9 cellular contexts compared by ENCODE assay signal in the genomic region with DNA sequence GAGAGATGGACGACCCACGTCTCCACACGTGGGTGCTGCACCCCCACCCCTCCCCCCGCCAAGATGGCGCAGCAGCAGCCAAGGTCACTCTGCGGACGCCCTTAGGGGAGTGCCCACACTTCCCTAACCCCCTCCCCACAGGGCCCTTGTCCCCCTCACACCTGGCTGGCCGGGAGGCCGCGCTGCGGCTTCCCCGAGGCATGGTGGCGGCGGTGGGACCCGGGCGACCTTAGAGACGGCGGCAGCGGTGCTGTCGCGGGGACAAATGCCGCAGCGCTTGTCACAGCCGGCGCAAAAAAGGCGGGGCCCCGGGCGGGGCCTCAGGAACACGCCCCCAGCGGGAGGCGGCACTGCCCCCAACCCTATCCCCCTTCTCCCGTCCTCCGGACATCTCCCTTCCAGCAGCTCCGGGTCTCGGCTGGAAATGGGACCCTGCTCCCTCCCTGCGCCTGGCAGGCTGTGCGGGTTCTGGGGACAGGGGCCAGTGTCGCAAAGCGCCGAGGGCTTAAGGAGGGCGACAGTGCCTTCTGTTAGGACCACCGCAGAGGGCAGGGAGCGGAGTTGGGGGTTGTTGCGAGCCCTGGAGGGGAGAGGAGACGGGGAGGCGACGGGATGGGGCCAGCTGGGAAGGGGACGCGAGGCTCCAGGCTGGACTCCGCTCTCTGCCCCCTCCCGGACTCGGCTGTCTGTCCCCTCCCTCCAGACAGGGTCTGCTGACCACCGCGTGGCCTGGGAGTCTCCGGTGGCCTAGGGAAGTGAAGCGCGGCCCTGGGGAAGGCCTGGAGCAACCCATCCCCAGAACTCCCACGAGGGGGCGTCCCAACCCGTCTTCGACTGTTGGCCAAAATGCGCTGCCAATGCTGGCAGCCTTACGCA. TPM values are rescaled to one million over a fixed set of nuclear protein-coding genes. Genes with fewer than 3 reads are reported as not detected.
DNase-seq lines count a peak whose midpoint lies in the region; TF ChIP-seq lines count a peak whose summit lies in the region.
"Had no signal": no experiment of that assay in that cellular context is flagged by ENCODE, and none has a peak within 500 bp of the region (broad histone marks: within the 10 kb centered on the region; RNA-seq: fewer than 3 reads in every experiment).

A gene (minus strand): TSS at position 300 of the 876 bp plus-strand sequence. CDS start 98 bp downstream, at position 202.

- DNase-seq in AML-193 (lab: John Stamatoyannopoulos, UW) (peak; percentile 64 to 66), cardiac septum (ENCODE audit: low spot score) (peak; percentile 92), pons (ENCODE audit: low spot score) (peak; percentile 84), type B pancreatic cell (ENCODE audit: extremely low spot score, unreplicated experiment) (peak; percentile 89)
- DNase-seq in activated naive CD8-positive, alpha-beta T cell treated with anti-CD3 and anti-CD28 coated beads, Interleukin-2, amount 50 U/mL, for 16 hours (ENCODE audit: low read depth, low spot score): peak; percentile 58

- intact Hi-C loops in cardiac septum (cut with DNase I): loop anchor here (1.0 kb wide), 1 partner anchor 80 kb away; no protein-coding TSS in a partner anchor

- H3K36me3 Mint-ChIP-seq in type B pancreatic cell: no peaks in the 10 kb centered on the region

- peaks cover 3% of the 10 kb centered on the region for H3K4me1 Mint-ChIP-seq in type B pancreatic cell (ENCODE audit: unreplicated experiment)

- H3K4me2 ChIP-seq in Loucy (ENCODE audit: low read depth, low read length, poor library complexity, severe bottlenecking) (peak within 1 kb of the TSS; percentile 82), SU-DHL-6 (ENCODE audit: low read depth, low read length, poor library complexity, severe bottlenecking) (peak within 1 kb of the TSS; percentile 65)

- H3K9me2 ChIP-seq in Loucy (replicated peaks; ENCODE audit: low read depth, low read length): no peaks in the 10 kb centered on the region
- H3K9me2 ChIP-seq in SU-DHL-6 (replicated peaks; ENCODE audit: insufficient read depth, low read length): no peaks in the 10 kb centered on the region

- H3K4me1 ChIP-seq in Loucy (ENCODE audit: insufficient read depth, low read length, poor library complexity, severe bottlenecking): peaks cover 21% of the 10 kb centered on the region

- H3K27me3 ChIP-seq in Loucy (ENCODE audit: insufficient read depth, low read length, poor library complexity, severe bottlenecking) (no peaks in the 10 kb centered on the region), SU-DHL-6 (ENCODE audit: low read length) (no peaks in the 10 kb centered on the region)

- H3K27me3 Mint-ChIP-seq in type B pancreatic cell: no peaks in the 10 kb centered on the region

- peak within 1 kb of the TSS; percentile 61 for H3K27ac Mint-ChIP-seq in type B pancreatic cell

- H3K9me3 ChIP-seq in Loucy (ENCODE audit: insufficient read depth, low read depth, low read length) (no peaks in the 10 kb centered on the region), SU-DHL-6 (ENCODE audit: insufficient read depth, low read length) (no peaks in the 10 kb centered on the region)

- H3K36me3 ChIP-seq in Loucy (ENCODE audit: insufficient read depth, low read length) (no peaks in the 10 kb centered on the region), SU-DHL-6 (ENCODE audit: low read length) (no peaks in the 10 kb centered on the region)

- peak within 1 kb of the TSS; percentile 88 for H3K4me3 Mint-ChIP-seq in type B pancreatic cell

- TF ChIP-seq CTCF in Loucy (conservative IDR thresholded peaks at IDR 0.05; ENCODE audit: low read length) (peak; percentile 67), SU-DHL-6 (IDR thresholded peaks at IDR 0.05; ENCODE audit: insufficient read depth, low read length, poor library complexity, severe bottlenecking) (peak; percentile 57), type B pancreatic cell (conservative IDR thresholded peaks at IDR 0.05) (peak; percentile 93)

- H2AFZ ChIP-seq in Loucy (ENCODE audit: low read length) (peak within 1 kb of the TSS; percentile 87), SU-DHL-6 (ENCODE audit: low read depth, low read length, severe bottlenecking) (peak within 1 kb of the TSS; percentile 75)

- H3K27ac ChIP-seq in SU-DHL-6 (ENCODE audit: low read depth, low read length): peak within 1 kb of the TSS; percentile 53

- no peaks in the 10 kb centered on the region for H3K9me3 Mint-ChIP-seq in type B pancreatic cell

- TF ChIP-seq POLR2A in GM19193 (IDR thresholded peaks at IDR 0.05; ENCODE audit: extremely low read depth, insufficient read depth, insufficient read length): peak; percentile 77

- H3K79me2 ChIP-seq in Loucy (ENCODE audit: insufficient read depth, low read length): no peaks in the 10 kb centered on the region
- H3K79me2 ChIP-seq in SU-DHL-6 (ENCODE audit: insufficient read depth, low read length): peaks cover 5% of the 10 kb centered on the region; the same call in 1 of the 2 replicates

- H3K9ac ChIP-seq in Loucy (ENCODE audit: low read depth, low read length, poor library complexity, severe bottlenecking) (peak within 1 kb of the TSS; percentile 82), SU-DHL-6 (ENCODE audit: low read length) (peak within 1 kb of the TSS; percentile 72)

- H4K20me1 ChIP-seq in Loucy (ENCODE audit: insufficient read depth, low read length, poor library complexity, severe bottlenecking) (no peaks in the 10 kb centered on the region), SU-DHL-6 (ENCODE audit: low read depth, low read length) (no peaks in the 10 kb centered on the region)

- no peaks in the 10 kb centered on the region for H3F3A ChIP-seq in Loucy (ENCODE audit: low read depth)
- H3F3A ChIP-seq in SU-DHL-6 (ENCODE audit: insufficient read depth): peaks cover 8% of the 10 kb centered on the region; the same call in 1 of the 2 replicates

- H3K4me3 ChIP-seq in Loucy (ENCODE audit: low read length, poor library complexity, severe bottlenecking) (peak within 1 kb of the TSS; percentile 74), SU-DHL-6 (ENCODE audit: insufficient read depth, low read length, poor library complexity, severe bottlenecking) (peak within 1 kb of the TSS; percentile 69)

RNA-seq across cellular contexts. Expression of the gene that starts here (rescaled TPM):
- 1,008 TPM for total RNA-seq in cardiac septum
- 87.2 and 156 TPM in 2 replicates for total RNA-seq in type B pancreatic cell (ENCODE audit: low replicate concordance)
- total RNA-seq: HT1080 had no signal

Comparison
In these comparisons a context has a peak if more than half of its experiments do, and no peak if none do; other contexts are left out.
1. Peak in every context shown above with its lines: DNase-seq, H3K4me3 ChIP-seq and H3K27ac ChIP-seq.